ENCODE assay signal across 1 cellular context in genomic region chr14:53927171-53927570, GRCh38.
TF ChIP-seq lines count a peak whose summit lies in the region.

No MANE protein-coding gene starts in this region.

TF ChIP-seq in IMR-90, 13 proteins besides CTCF, POLR2A, EP300 and RAD21 (continued from another document):
- TF ChIP-seq FOS (IDR thresholded peaks at IDR 0.05; ENCODE audit: low read depth, low read length) (0 out of 2 replicates have a peak, but pooled peaks have one; percentile 8), MAZ (IDR thresholded peaks at IDR 0.05; ENCODE audit: borderline replicate concordance, low read depth, low read length) (no peak), RCOR1 (IDR thresholded peaks at IDR 0.05; ENCODE audit: insufficient replicate concordance, low read length) (no peak), NFE2L2 (IDR thresholded peaks at IDR 0.05; ENCODE audit: low read depth, low read length) (no peak), CHD1 (IDR thresholded peaks at IDR 0.05; ENCODE audit: low read depth, low read length) (no peak), USF2 (IDR thresholded peaks at IDR 0.05; ENCODE audit: low read depth, low read length) (no peak)
